In the genomic region with DNA sequence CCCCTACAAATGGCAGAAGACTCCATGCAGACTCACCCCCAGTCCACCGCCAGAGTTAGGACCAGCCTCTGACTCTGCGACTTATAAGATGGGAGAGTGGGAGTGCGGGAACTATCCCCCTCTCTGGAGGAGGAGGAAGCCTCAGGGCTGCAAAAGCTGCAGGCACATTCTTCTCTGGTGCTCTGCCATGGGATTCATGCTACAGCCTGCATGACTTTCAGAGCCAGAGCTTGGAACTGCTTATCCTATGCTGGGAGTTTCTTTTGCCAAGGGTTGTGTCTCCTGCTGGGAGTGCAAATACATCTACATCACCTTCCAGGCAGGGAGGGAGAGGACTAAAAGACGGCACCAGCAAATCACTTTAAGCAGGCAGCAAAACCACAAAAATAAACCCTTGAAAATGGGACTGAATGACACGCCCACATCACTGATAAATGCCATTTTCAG, we compare ENCODE assay signal across 1 cellular context.
TF ChIP-seq lines count a peak whose summit lies in the region.

No MANE protein-coding gene starts in this region.

TF ChIP-seq in H1, 55 proteins besides CTCF, POLR2A, EP300 and RAD21:
- no peak for TF ChIP-seq RNF2 (IDR thresholded peaks at IDR 0.05; ENCODE audit: borderline replicate concordance, low read depth, low read length, missing control alignments, poor library complexity, severe bottlenecking)
- TF ChIP-seq GABPA (IDR thresholded peaks at IDR 0.05; ENCODE audit: borderline replicate concordance, insufficient read depth, low read length), result no peak
- no peak for TF ChIP-seq CBX5 (IDR thresholded peaks at IDR 0.05; ENCODE audit: low read depth, low read length)
- TF ChIP-seq RXRA (IDR thresholded peaks at IDR 0.05; ENCODE audit: insufficient read depth, low read depth, low read length), result no peak
- no peak for TF ChIP-seq CTBP2 (IDR thresholded peaks at IDR 0.05; ENCODE audit: borderline replicate concordance, insufficient read depth, insufficient read length, low read length)
- TF ChIP-seq TAF7 (optimal IDR thresholded peaks at IDR 0.05; ENCODE audit: borderline replicate concordance, low read depth, low read length), result no peak
- no peak for TF ChIP-seq EZH2 (IDR thresholded peaks at IDR 0.05; ENCODE audit: low read depth, low read length, severe bottlenecking)
